11 cellular contexts compared by ENCODE assay signal in the genomic region with DNA sequence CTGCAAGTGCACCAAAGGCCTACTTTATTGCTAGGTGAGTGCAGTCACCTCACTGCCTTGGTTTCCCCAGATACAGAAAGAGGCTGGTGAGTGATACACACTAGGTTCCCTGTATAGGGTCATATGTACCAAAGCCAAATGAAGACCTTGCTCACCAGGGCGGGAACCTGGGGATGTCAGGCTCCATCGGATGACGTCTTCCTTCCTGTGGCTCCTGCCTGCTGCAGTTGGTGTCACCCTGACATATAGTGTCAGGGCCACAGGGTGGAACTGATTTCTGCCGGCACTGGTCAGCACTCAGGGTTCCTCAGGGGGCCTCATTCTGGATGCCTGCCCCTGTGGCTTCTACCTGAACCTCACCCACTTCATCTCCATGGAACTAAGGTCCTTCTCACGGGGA.
"Had no signal": no experiment of that assay in that cellular context is flagged by ENCODE, and none has a peak within 500 bp of the region (broad histone marks: within the 10 kb centered on the region; RNA-seq: fewer than 3 reads in every experiment).

No MANE protein-coding gene starts in this region.

- H3K27ac ChIP-seq: upper lobe of right lung had no signal

- H3K27ac Mint-ChIP-seq: stimulated activated memory B cell treated with anti-CD40 and anti-IgM and Interleukin-4, amounts not matched to agents 10 μg/mL and 1 μg/mL and 100 μg/mL, for 72 hours had no signal

- H3K9me3 ChIP-seq: heart left ventricle, upper lobe of right lung had no signal

- H3K36me3 Mint-ChIP-seq: stimulated activated memory B cell treated with anti-CD40 and anti-IgM and Interleukin-4, amounts not matched to agents 10 μg/mL and 1 μg/mL and 100 μg/mL, for 72 hours had no signal

- H3K27me3 ChIP-seq: heart left ventricle, upper lobe of right lung had no signal

- ATAC-seq: stimulated activated memory B cell treated with anti-CD40 and anti-IgM and Interleukin-4, amounts not matched to agents 10 μg/mL and 1 μg/mL and 100 μg/mL, for 72 hours had no signal

- H3K4me3 ChIP-seq: heart left ventricle, smooth muscle cell, upper lobe of right lung had no signal

- DNase-seq: activated CD4-positive, alpha-beta T cell treated with anti-CD3 and anti-CD28 coated beads for 1 hour; activated CD4-positive, alpha-beta T cell treated with anti-CD3 and anti-CD28 coated beads, Interleukin-2, amount 50 U/mL, for 48 hours; activated naive CD4-positive, alpha-beta T cell; effector CD4-positive, alpha-beta T cell; foreskin melanocyte; heart left ventricle; islet precursor cell; T-helper 9 cell; upper lobe of right lung had no signal

- H3K9me3 Mint-ChIP-seq: stimulated activated memory B cell treated with anti-CD40 and anti-IgM and Interleukin-4, amounts not matched to agents 10 μg/mL and 1 μg/mL and 100 μg/mL, for 72 hours had no signal

- H3K4me3 Mint-ChIP-seq: stimulated activated memory B cell treated with anti-CD40 and anti-IgM and Interleukin-4, amounts not matched to agents 10 μg/mL and 1 μg/mL and 100 μg/mL, for 72 hours had no signal

- H3K4me1 Mint-ChIP-seq: stimulated activated memory B cell treated with anti-CD40 and anti-IgM and Interleukin-4, amounts not matched to agents 10 μg/mL and 1 μg/mL and 100 μg/mL, for 72 hours had no signal
